Comparison of ENCODE assay signal across 8 cellular contexts in genomic region chr6:26021350-26022165, GRCh38. TPM values are rescaled to one million over a fixed set of nuclear protein-coding genes. Genes with fewer than 3 reads are reported as not detected.
DNase-seq lines count a peak whose midpoint lies in the region; ATAC-seq and TF ChIP-seq lines count a peak whose summit lies in the region.

No MANE protein-coding gene starts in this region.

- no peaks in the 10 kb centered on the region for H3K36me3 ChIP-seq in kidney epithelial cell (ENCODE audit: control insufficient read depth, insufficient read depth, low read length)

- no peaks in the 10 kb centered on the region for H3K27me3 ChIP-seq in kidney epithelial cell (ENCODE audit: control insufficient read depth, insufficient read depth, low read length)

- H3K4me3 ChIP-seq in kidney epithelial cell (ENCODE audit: low read depth, low read length) = peak overlapping the region; percentile 74

- ATAC-seq in HG03378 (IDR thresholded peaks at IDR 0.05; ENCODE audit: unreplicated experiment) = peak; percentile 35

- peak; percentile 97 for TF ChIP-seq POLR2A in GM19193 (IDR thresholded peaks at IDR 0.05; ENCODE audit: extremely low read depth, insufficient read depth, insufficient read length)

- DNase-seq in AG09319 (ENCODE audit: extremely low read depth, low read depth) (peak; percentile 79), NCI-H460 (ENCODE audit: extremely low read depth, low read depth) (peak; percentile 94), cerebellar cortex (ENCODE audit: low spot score) (peak; percentile 99), kidney epithelial cell (ENCODE audit: low read depth) (no peak)
- DNase-seq in activated CD4-positive, CD25-positive, alpha-beta regulatory T cell treated with anti-CD3 and anti-CD28 coated beads, Interleukin-2, amount 50 U/mL, for 72 hours = peak; percentile 77
- DNase-seq in stimulated activated CD4-positive, alpha-beta T cell treated with anti-CD3 and anti-CD28 coated beads, Interleukin-15, amount 100 ng/mL, for 48 hours (ENCODE audit: low read depth in 2 of 2) = peak; percentile 86 to 90

- TF ChIP-seq CTCF in AG09319 (IDR thresholded peaks at IDR 0.05; ENCODE audit: low read depth, low read length) = no peak
- no peak for TF ChIP-seq CTCF in kidney epithelial cell (IDR thresholded peaks at IDR 0.05; ENCODE audit: insufficient read depth, low read length, poor library complexity, severe bottlenecking)

RNA-seq across cellular contexts. Expression of gene TRIM38, which starts 59.0 kb away (rescaled TPM):
- 5.7 and 7.2 TPM in 2 replicates for total RNA-seq in NCI-H460 (2014; rRNA removed; shearing (Covaris generic))
- polyA plus RNA-seq in NCI-H460 (2014; cell fraction: nucleus; rRNA removed) = 3.6 and 4.7 TPM in 2 replicates
- 4.5 and 4.7 TPM in 2 replicates for total RNA-seq in kidney epithelial cell
